ENCODE assay signal across 8 cellular contexts in the genomic region with DNA sequence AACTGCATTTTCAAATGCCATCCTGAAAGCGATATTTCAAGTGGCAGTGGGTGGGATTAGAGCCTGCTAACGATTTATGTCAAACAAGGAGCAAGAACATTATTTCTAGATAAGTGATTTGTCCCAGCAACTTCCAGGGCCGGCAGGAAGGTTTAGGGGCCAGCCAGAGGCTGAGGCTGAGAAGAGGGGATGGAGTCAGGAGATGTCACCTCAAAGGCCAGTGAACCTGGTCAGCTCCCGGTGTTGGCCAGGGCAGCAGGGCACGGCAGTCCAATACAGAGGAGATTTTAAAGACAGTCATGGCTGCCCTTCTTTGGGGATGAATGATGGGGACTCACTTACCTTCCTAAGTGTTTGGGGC.
A peak's percentile ranks its signal among the peaks of the same experiment; 100 is the strongest.
DNase-seq lines count a peak whose midpoint lies in the region; ATAC-seq and TF ChIP-seq lines count a peak whose summit lies in the region.

No MANE protein-coding gene starts in this region.

- no peak for TF ChIP-seq CTCF in body of pancreas (IDR thresholded peaks at IDR 0.05)
- TF ChIP-seq CTCF in upper lobe of left lung (IDR thresholded peaks at IDR 0.05) = no peak

- peak overlapping the region; percentile 37 for H3K9ac ChIP-seq in muscle layer of colon (ENCODE audit: low read length)

- no peak for TF ChIP-seq EP300 in upper lobe of left lung (IDR thresholded peaks at IDR 0.05)

- intact Hi-C loops in body of pancreas (cut with DNase I) (no loop called here), posterior vena cava (cut with DNase I) (no loop called here)

- peaks cover 33% of the 10 kb centered on the region for H3K4me1 Mint-ChIP-seq in activated naive CD4-positive, alpha-beta T cell treated with anti-CD3 and anti-CD28 coated beads, Interleukin-2, amount 50 U/mL, for 24 hours

- no peak for DNase-seq in activated naive CD4-positive, alpha-beta T cell treated with Interleukin-2 at 50 U/mL for 16 hours
- no peak for DNase-seq in body of pancreas
- no peak for DNase-seq in upper lobe of left lung
- no peak for DNase-seq in NCI-H1436 (lab: John Stamatoyannopoulos, UW)
- no peak for DNase-seq in posterior vena cava (ENCODE audit: low spot score)

- H3K4me1 ChIP-seq in body of pancreas (peaks cover 48% of the 10 kb centered on the region), muscle layer of colon (ENCODE audit: insufficient read depth, low read length) (peaks cover 81% of the 10 kb centered on the region), upper lobe of left lung (peaks cover 84 to 100% (median 91%) of the 10 kb centered on the region in 4 donors)

- no peaks in the 10 kb centered on the region for H3K36me3 Mint-ChIP-seq in activated naive CD4-positive, alpha-beta T cell treated with anti-CD3 and anti-CD28 coated beads, Interleukin-2, amount 50 U/mL, for 24 hours

- 59 to 66% methylated on average over 5 of the region's 5 CpGs for WGBS in body of pancreas, 2 donors
- 37 to 51% methylated on average over 5 of the region's 5 CpGs for WGBS in upper lobe of left lung, 2 donors

- H3K27me3 ChIP-seq in body of pancreas (no peaks in the 10 kb centered on the region), muscle layer of colon (ENCODE audit: control insufficient read depth in 1 of 2, insufficient read depth in 2 of 2, low read length in 2 of 2) (no peaks in the 10 kb centered on the region), upper lobe of left lung (no peaks in the 10 kb centered on the region)

- H3K27ac ChIP-seq in body of pancreas (peak overlapping the region; percentile 15 to 87 (median 60)), muscle layer of colon (ENCODE audit: low read depth, low read length) (peak overlapping the region; percentile 70), upper lobe of left lung (peak overlapping the region; percentile 83 to 87 (median 84))

- peak overlapping the region; percentile 84 for H3K4me3 Mint-ChIP-seq in activated naive CD4-positive, alpha-beta T cell treated with anti-CD3 and anti-CD28 coated beads, Interleukin-2, amount 50 U/mL, for 24 hours

- H3K27me3 Mint-ChIP-seq in activated naive CD4-positive, alpha-beta T cell treated with anti-CD3 and anti-CD28 coated beads, Interleukin-2, amount 50 U/mL, for 24 hours = no peaks in the 10 kb centered on the region

- H3K36me3 ChIP-seq in body of pancreas (replicated peaks in 1 of 2; ENCODE audit: insufficient read depth in 1 of 2, low read depth in 2 of 2) = no peaks in the 10 kb centered on the region
- no peaks in the 10 kb centered on the region for H3K36me3 ChIP-seq in muscle layer of colon (ENCODE audit: insufficient read depth, low read length)
- H3K36me3 ChIP-seq in upper lobe of left lung = peaks cover 0 to 3% (median 0%) of the 10 kb centered on the region in 4 donors

- ATAC-seq in body of pancreas (no peak), upper lobe of left lung (ENCODE audit: low FRiP score in 2 of 2) (no peak), HG03521 (IDR thresholded peaks at IDR 0.05; ENCODE audit: unreplicated experiment) (no peak)

- TF ChIP-seq POLR2A in body of pancreas (IDR thresholded peaks at IDR 0.05) = no peak
- TF ChIP-seq POLR2A in upper lobe of left lung (IDR thresholded peaks at IDR 0.05) = no peak

- no peaks in the 10 kb centered on the region for H3K9me3 Mint-ChIP-seq in activated naive CD4-positive, alpha-beta T cell treated with anti-CD3 and anti-CD28 coated beads, Interleukin-2, amount 50 U/mL, for 24 hours

- H3K4me3 ChIP-seq in body of pancreas (no peak overlapping the region), muscle layer of colon (ENCODE audit: low read depth in 1 of 2, low read length in 2 of 2) (peak overlapping the region in 1 of 2 donors; percentile 49), upper lobe of left lung (peak overlapping the region in 2 of 4 donors; percentile 61 to 63)

- peak overlapping the region; percentile 75 for H3K27ac Mint-ChIP-seq in activated naive CD4-positive, alpha-beta T cell treated with anti-CD3 and anti-CD28 coated beads, Interleukin-2, amount 50 U/mL, for 24 hours

- H3K9me3 ChIP-seq in body of pancreas = no peaks in the 10 kb centered on the region
- no peaks in the 10 kb centered on the region for H3K9me3 ChIP-seq in muscle layer of colon (ENCODE audit: low read length)
- H3K9me3 ChIP-seq in upper lobe of left lung = no peaks in the 10 kb centered on the region
